21 cellular contexts compared by ENCODE assay signal in the genomic region with DNA sequence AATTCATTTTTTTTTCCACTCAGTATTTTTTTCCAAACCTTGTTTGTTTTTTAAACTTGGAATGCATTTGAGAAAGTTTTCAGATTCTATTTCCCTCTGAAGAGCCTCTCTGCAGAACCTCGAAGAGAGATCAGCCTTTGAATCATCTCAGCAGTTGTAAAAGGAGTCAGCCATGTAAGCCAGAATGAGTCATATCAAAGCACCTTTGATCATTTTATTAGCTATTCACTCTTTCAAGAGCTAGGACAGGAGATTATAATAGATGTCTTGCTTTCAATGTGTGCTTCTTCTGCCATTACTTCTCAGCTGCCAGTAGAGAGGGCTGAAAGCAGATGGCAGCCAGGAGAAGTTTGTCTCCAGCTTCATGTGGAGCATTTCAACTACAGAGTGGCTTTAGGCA.
A peak's percentile ranks its signal among the peaks of the same experiment; 100 is the strongest.
DNase-seq lines count a peak whose midpoint lies in the region; ATAC-seq, FAIRE-seq and TF ChIP-seq lines count a peak whose summit lies in the region.
"Had no signal": no experiment of that assay in that cellular context is flagged by ENCODE, and none has a peak within 500 bp of the region (broad histone marks: within the 10 kb centered on the region; RNA-seq: fewer than 3 reads in every experiment).

No MANE protein-coding gene starts in this region.

- no peak overlapping the region for H3K4me3 ChIP-seq in H1 (ENCODE audit: extremely low read depth in 1 of 4, insufficient read depth in 2 of 4, low read depth in 3 of 4, low read length in 4 of 4)
- no peak overlapping the region for H3K4me3 ChIP-seq in osteoblast (ENCODE audit: insufficient read depth, low read length)
- H3K4me3 ChIP-seq in SJCRH30 = no peak overlapping the region
- H3K4me3 ChIP-seq: A549, BLaER1, cardiac muscle cell, heart left ventricle, spleen had no signal

- TF ChIP-seq EP300 in H1 (IDR thresholded peaks at IDR 0.05; ENCODE audit: borderline replicate concordance in 1 of 2, low read depth in 2 of 2, low read length in 2 of 2) = no peak

- ATAC-seq in HG03378 (IDR thresholded peaks at IDR 0.05; ENCODE audit: unreplicated experiment) (no peak), GM18858 (IDR thresholded peaks at IDR 0.05; ENCODE audit: unreplicated experiment) (no peak)
- ATAC-seq: A549; heart left ventricle; naive thymus-derived CD8-positive, alpha-beta T cell had no signal

- CTCF ChIA-PET in H1 (lab: Charles Lee; ENCODE audit: partially characterized antibody) = interaction anchor here (0.8 to 3.8 kb wide), 5 partner anchors 10 to 484 kb away, joined by 3 to 25 read pairs (median 4); no protein-coding TSS in a partner anchor

- TF ChIP-seq RAD21 in H1 (IDR thresholded peaks at IDR 0.05 in 1 of 2, conservative IDR thresholded peaks at IDR 0.05 in 1 of 2; ENCODE audit: low read depth in 2 of 2, low read length in 2 of 2) = no peak

- TF ChIP-seq POLR2A in H1 (IDR thresholded peaks at IDR 0.05; ENCODE audit: control extremely low read depth in 1 of 2, low read depth in 2 of 2, low read length in 2 of 2) = no peak

- H2AFZ ChIP-seq in H1 (ENCODE audit: low read length) (peak overlapping the region; percentile 48; the same call in 1 of the 2 replicates), osteoblast (ENCODE audit: low read length) (no peak overlapping the region)

- no peak overlapping the region for H3K18ac ChIP-seq in H1 (ENCODE audit: extremely low read depth, low read length)

- POLR2A ChIA-PET in H1 (lab: Charles Lee; ENCODE audit: partially characterized antibody) = interaction anchor here (0.6 kb wide), 1 partner anchor 126 kb away, joined by 3 read pairs; no protein-coding TSS in a partner anchor

- H3K27me3 ChIP-seq in H1 (replicated peaks in 1 of 4; ENCODE audit: control insufficient read depth in 3 of 4, extremely low read depth in 1 of 4, insufficient read depth in 3 of 4, low read length in 3 of 4) (no peaks in the 10 kb centered on the region), osteoblast (ENCODE audit: insufficient read depth, low read length) (peaks cover 6% of the 10 kb centered on the region), SJCRH30 (no peaks in the 10 kb centered on the region)
- H3K27me3 ChIP-seq: BLaER1, cardiac muscle cell, heart left ventricle, spleen had no signal

- H3K4me1 ChIP-seq in H1 (replicated peaks in 1 of 4; ENCODE audit: control insufficient read depth in 3 of 4, insufficient read depth in 4 of 4, low read length in 3 of 4) = peaks cover 0 to 4% (median 3%) of the 10 kb centered on the region in 4 experiments; a peak in 4 of 7 replicates
- H3K4me1 ChIP-seq in osteoblast (ENCODE audit: insufficient read depth, low read length) = no peaks in the 10 kb centered on the region
- H3K4me1 ChIP-seq in SJCRH30 = peaks cover 10% of the 10 kb centered on the region
- H3K4me1 ChIP-seq: A549, BLaER1, heart left ventricle, spleen had no signal

- H2BK15ac ChIP-seq in H1 (ENCODE audit: low read length) = no peak overlapping the region

- H3K4me2 ChIP-seq in H1 (ENCODE audit: insufficient read depth in 1 of 2, low read depth in 2 of 2, low read length in 2 of 2) (no peak overlapping the region), osteoblast (ENCODE audit: insufficient read depth, low read length) (no peak overlapping the region)
- H3K4me2 ChIP-seq: A549, BLaER1 had no signal

- no peak overlapping the region for H4K8ac ChIP-seq in H1 (ENCODE audit: extremely low read depth, insufficient read depth, low read length)

- no peak overlapping the region for H4K5ac ChIP-seq in H1 (ENCODE audit: insufficient read length, low read depth, low read length)

- no peak overlapping the region for H3K4ac ChIP-seq in H1 (replicated peaks; ENCODE audit: insufficient read length, low read depth, low read length)

- H3K79me1 ChIP-seq in H1 (ENCODE audit: low read depth, low read length) = no peaks in the 10 kb centered on the region

- no peaks in the 10 kb centered on the region for H4K20me1 ChIP-seq in H1 (replicated peaks in 1 of 2; ENCODE audit: control insufficient read depth in 1 of 2, insufficient read depth in 2 of 2, low read length in 2 of 2)
- no peaks in the 10 kb centered on the region for H4K20me1 ChIP-seq in osteoblast (ENCODE audit: insufficient read depth, low read length)
- H4K20me1 ChIP-seq: BLaER1 had no signal

- WGBS in H1 (ENCODE audit: extremely low coverage in 1 of 2, insufficient coverage in 1 of 2, insufficient read length in 1 of 2, insufficient replicate concordance in 2 of 2, low coverage in 1 of 2, low lambda C conversion rate in 2 of 2, missing lambda C conversion rate in 1 of 2), 2 experiments = 82% methylated on average over 1 of the region's 1 CpG; no CpG with 5 or more reads in 1 of the 2 experiments

- no peak for FAIRE-seq in H1 (lab: Jason Lieb, UNC)
- FAIRE-seq: A549 had no signal

- no peak overlapping the region for H2BK20ac ChIP-seq in H1 (ENCODE audit: low read length)

- H2BK120ac ChIP-seq in H1 (replicated peaks; ENCODE audit: low read depth, low read length) = no peak overlapping the region

- H3K23ac ChIP-seq in H1 (ENCODE audit: insufficient read length) = no peak overlapping the region

- peak; percentile 23 for DNase-seq in NCI-H82 (lab: John Stamatoyannopoulos, UW)
- no peak for DNase-seq in NCI-H82 treated with DMSO at 0.1 percent for 48 hours (lab: John Stamatoyannopoulos, UW; ENCODE audit: unreplicated experiment)
- DNase-seq in HT-29 (ENCODE audit: low spot score) = peak; percentile 12
- no peak for DNase-seq in H1 (ENCODE audit: low read depth in 1 of 2, low spot score in 2 of 2)
- DNase-seq in osteoblast (ENCODE audit: insufficient read length, low spot score, missing footprints) = peak; percentile 4
- DNase-seq in SJCRH30 = no peak
- DNase-seq: heart left ventricle; immature natural killer cell; MM.1S; naive thymus-derived CD8-positive, alpha-beta T cell; NCI-H1694; NCI-H446; SHP77 treated with DMSO at 0.1 percent for 48 hours; spleen; stimulated activated CD8-positive, alpha-beta memory T cell treated with anti-CD3 and anti-CD28 coated beads, Interleukin-4, amount 100 ng/mL, for 48 hours had no signal

- H4K91ac ChIP-seq in H1 (replicated peaks; ENCODE audit: insufficient read length, low read length) = no peak overlapping the region

- TF ChIP-seq CTCF in H1 (IDR thresholded peaks at IDR 0.05; ENCODE audit: control extremely low read depth in 1 of 3, insufficient read depth in 1 of 3, low read depth in 1 of 3, low read length in 3 of 3) (no peak), osteoblast (IDR thresholded peaks at IDR 0.05; ENCODE audit: extremely low read depth, low read depth, low read length) (no peak)

- H3K27ac ChIP-seq in H1 (ENCODE audit: low read depth, low read length) (no peak overlapping the region), osteoblast (ENCODE audit: low read depth, low read length) (no peak overlapping the region), SJCRH30 (no peak overlapping the region)
- H3K27ac ChIP-seq: A549, BLaER1, cardiac muscle cell, heart left ventricle, spleen, VCaP had no signal

- H3K9ac ChIP-seq in H1 (replicated peaks in 1 of 4; ENCODE audit: extremely low read depth in 1 of 4, low read depth in 3 of 4, low read length in 3 of 4) = no peak overlapping the region
- H3K9ac ChIP-seq: BLaER1 had no signal

- H3K9me3 ChIP-seq in H1 (ENCODE audit: insufficient read depth in 2 of 2, low read depth in 1 of 2, low read length in 1 of 2) (no peaks in the 10 kb centered on the region), osteoblast (ENCODE audit: low read depth, low read length) (no peaks in the 10 kb centered on the region), SJCRH30 (replicated peaks) (no peaks in the 10 kb centered on the region)
- H3K9me3 ChIP-seq: A549, BLaER1, heart left ventricle, spleen had no signal

- H3K14ac ChIP-seq in H1 (ENCODE audit: insufficient read length) = no peak overlapping the region

- H2AK5ac ChIP-seq in H1 (ENCODE audit: low read depth, low read length) = no peak overlapping the region

- no peak overlapping the region for H2BK5ac ChIP-seq in H1 (ENCODE audit: low read depth, low read length)

- no peak overlapping the region for H2BK12ac ChIP-seq in H1 (ENCODE audit: low read depth, low read length)

- H3K79me2 ChIP-seq in H1 (ENCODE audit: control insufficient read depth in 1 of 2, insufficient read depth in 2 of 2, low read length in 2 of 2) (no peaks in the 10 kb centered on the region), osteoblast (ENCODE audit: insufficient read depth, low read length) (no peaks in the 10 kb centered on the region)

- H3K56ac ChIP-seq in H1 (replicated peaks; ENCODE audit: insufficient read length, low read depth, low read length) = no peak overlapping the region

- no peaks in the 10 kb centered on the region for H3K23me2 ChIP-seq in H1 (ENCODE audit: low read depth, low read length)

- H3K36me3 ChIP-seq in H1 (ENCODE audit: control insufficient read depth in 2 of 4, insufficient read depth in 4 of 4, low read length in 3 of 4) = no peaks in the 10 kb centered on the region
- H3K36me3 ChIP-seq in osteoblast (ENCODE audit: insufficient read depth, low read length) = no peaks in the 10 kb centered on the region
- H3K36me3 ChIP-seq in SJCRH30 = no peaks in the 10 kb centered on the region
- H3K36me3 ChIP-seq: BLaER1, cardiac muscle cell, heart left ventricle, spleen had no signal

TF ChIP-seq in H1, 55 proteins besides CTCF, POLR2A, EP300 and RAD21 (continues in another document):
- no peak for TF ChIP-seq CEBPB (IDR thresholded peaks at IDR 0.05; ENCODE audit: low read depth, low read length)
- TF ChIP-seq ASH2L (IDR thresholded peaks at IDR 0.05; ENCODE audit: low read length) = no peak
- no peak for TF ChIP-seq CHD1 (IDR thresholded peaks at IDR 0.05; ENCODE audit: low read depth, low read length)
- TF ChIP-seq SP1 (IDR thresholded peaks at IDR 0.05; ENCODE audit: low read depth, low read length) = no peak
- TF ChIP-seq, protein P1, sequence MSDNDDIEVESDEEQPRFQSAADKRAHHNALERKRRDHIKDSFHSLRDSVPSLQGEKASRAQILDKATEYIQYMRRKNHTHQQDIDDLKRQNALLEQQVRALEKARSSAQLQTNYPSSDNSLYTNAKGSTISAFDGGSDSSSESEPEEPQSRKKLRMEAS (IDR thresholded peaks at IDR 0.05) = no peak
- no peak for TF ChIP-seq RBBP5 (IDR thresholded peaks at IDR 0.05; ENCODE audit: borderline replicate concordance, low read depth, low read length)
- TF ChIP-seq, protein P2, sequence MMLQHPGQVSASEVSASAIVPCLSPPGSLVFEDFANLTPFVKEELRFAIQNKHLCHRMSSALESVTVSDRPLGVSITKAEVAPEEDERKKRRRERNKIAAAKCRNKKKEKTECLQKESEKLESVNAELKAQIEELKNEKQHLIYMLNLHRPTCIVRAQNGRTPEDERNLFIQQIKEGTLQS (IDR thresholded peaks at IDR 0.05; ENCODE audit: insufficient read depth, low read depth, low read length) = no peak
- TF ChIP-seq E2F6 (IDR thresholded peaks at IDR 0.05) = no peak
- no peak for TF ChIP-seq NRF1 (IDR thresholded peaks at IDR 0.05; ENCODE audit: low read depth, low read length)
- TF ChIP-seq KDM5A (IDR thresholded peaks at IDR 0.05; ENCODE audit: low read length) = no peak

Comparison
In these comparisons a context has a peak if more than half of its experiments do, and no peak if none do; other contexts are left out.
1. DNase-seq: peak in NCI-H82 (single experiment), HT-29 (single experiment) and osteoblast (single experiment); none in NCI-H82 treated with DMSO at 0.1 percent for 48 hours (single experiment), H1 (0 of 2) and SJCRH30 (0 of 2).